In genomic region chr5:180328296-180329137, GRCh38 we compare ENCODE assay signal across 8 cellular contexts. TPM values are rescaled to one million over a fixed set of nuclear protein-coding genes. Genes with fewer than 3 reads are reported as not detected.
DNase-seq lines count a peak whose midpoint lies in the region; ATAC-seq and TF ChIP-seq lines count a peak whose summit lies in the region.

No MANE protein-coding gene starts in this region.

- no peaks in the 10 kb centered on the region for H3K9me3 ChIP-seq in HUES64 (ENCODE audit: insufficient read depth, low read depth, low read length)
- no peaks in the 10 kb centered on the region for H3K9me3 ChIP-seq in Panc1 (ENCODE audit: control insufficient read depth, insufficient read depth, low read depth, low read length)
- no peaks in the 10 kb centered on the region for H3K9me3 ChIP-seq in neuronal stem cell (replicated peaks in 1 of 2; ENCODE audit: control insufficient read depth in 2 of 2, insufficient read depth in 1 of 2, low read depth in 1 of 2, low read length in 2 of 2)
- H3K9me3 ChIP-seq in testis = no peaks in the 10 kb centered on the region

- TF ChIP-seq CTCF in C4-2B (conservative IDR thresholded peaks at IDR 0.05) (peak; percentile 89), Panc1 (IDR thresholded peaks at IDR 0.05) (peak; percentile 90), fibroblast of mammary gland (conservative IDR thresholded peaks at IDR 0.05; ENCODE audit: control insufficient read depth, insufficient read depth, low read depth, low read length) (peak; percentile 69), testis (IDR thresholded peaks at IDR 0.05) (peak; percentile 25 to 79 (median 53))

- H3K4me2 ChIP-seq in neuronal stem cell (ENCODE audit: insufficient read depth, low read length, poor library complexity, severe bottlenecking) = no peak overlapping the region

- no peak overlapping the region for H3K27ac Mint-ChIP-seq in activated T-cell treated with anti-CD3 and anti-CD28 coated beads, Interleukin-2, amount 50 U/mL, for 24 hours

- peak overlapping the region; percentile 17 for H2BK15ac ChIP-seq in neuronal stem cell (ENCODE audit: low read length)

- ATAC-seq in GM19452 (IDR thresholded peaks at IDR 0.05; ENCODE audit: unreplicated experiment) = peak; percentile 70
- peak; percentile 97 for ATAC-seq in Panc1

- no peak overlapping the region for H3K4me3 Mint-ChIP-seq in activated T-cell treated with anti-CD3 and anti-CD28 coated beads, Interleukin-2, amount 50 U/mL, for 24 hours

- POLR2A ChIA-PET in Panc1 (lab: Charles Lee) = interaction anchor here (0.5 to 0.6 kb wide), 2 partner anchors 9 to 26 kb away, joined by 4 to 7 read pairs; no protein-coding TSS in a partner anchor

- in situ Hi-C loops in Panc1 (cut with HindIII; ENCODE audit: low pct_unique_long_range_greater_than_20kb, low sequenced_read_pairs) = no loop called here

- no peak overlapping the region for H2BK120ac ChIP-seq in neuronal stem cell (ENCODE audit: low read depth, low read length)

- CTCF ChIA-PET in Panc1 (lab: Charles Lee) = interaction anchor here (0.5 to 2.1 kb wide), 10 partner anchors 9 to 212 kb away, joined by 3 to 18 read pairs (median 3); no protein-coding TSS in a partner anchor

- peaks cover 16% of the 10 kb centered on the region for H3K27me3 Mint-ChIP-seq in activated T-cell treated with anti-CD3 and anti-CD28 coated beads, Interleukin-2, amount 50 U/mL, for 24 hours

- no peak overlapping the region for H3K9ac ChIP-seq in HUES64 (ENCODE audit: low read depth, low read length)
- H3K9ac ChIP-seq in neuronal stem cell (ENCODE audit: low read depth, low read length, poor library complexity) = no peak overlapping the region

- intact Hi-C loops in Panc1 (cut with micrococcal nuclease; ENCODE audit: unreplicated experiment) = loop anchor here (5.0 to 10.0 kb wide), 2 partner anchors 36 to 124 kb away; partner anchors contain the start of genes MAPK9 and RASGEF1C
- intact Hi-C loops in testis (cut with DNase I; ENCODE audit: low total_unique reads) = no loop called here

- no peak overlapping the region for H3K23ac ChIP-seq in neuronal stem cell (ENCODE audit: low read depth, low read length, poor library complexity)

- H3K4me1 ChIP-seq in HUES64 (ENCODE audit: insufficient read depth, low read length) (peaks cover 18% of the 10 kb centered on the region), Panc1 (ENCODE audit: control insufficient read depth, insufficient read depth, low read length) (peaks cover 3% of the 10 kb centered on the region), neuronal stem cell (ENCODE audit: control insufficient read depth in 2 of 2, insufficient read depth in 1 of 2, low read depth in 1 of 2, low read length in 2 of 2) (peaks cover 0 to 6% of the 10 kb centered on the region in 2 donors), testis (no peaks in the 10 kb centered on the region)

- H3K4me1 Mint-ChIP-seq in activated T-cell treated with anti-CD3 and anti-CD28 coated beads, Interleukin-2, amount 50 U/mL, for 24 hours (ENCODE audit: low read depth) = peaks cover 6% of the 10 kb centered on the region

- no peak overlapping the region for H2AK5ac ChIP-seq in neuronal stem cell (ENCODE audit: low read depth, low read length)

- WGBS in HUES64 = 81% methylated on average over 31 of the region's 31 CpGs
- no CpG with 5 or more reads among the region's 31 CpGs for WGBS in neuronal stem cell (ENCODE audit: extremely low coverage in 2 of 2, insufficient read length in 2 of 2, insufficient replicate concordance in 1 of 2), 2 donors
- 75 to 77% methylated on average over 30 to 31 of the region's 31 CpGs for WGBS in testis, 2 donors

- H3K79me1 ChIP-seq in neuronal stem cell (ENCODE audit: low read depth, low read length) = no peaks in the 10 kb centered on the region

- peak overlapping the region; percentile 24 for H3K18ac ChIP-seq in neuronal stem cell (ENCODE audit: low read length)

- H3K4ac ChIP-seq in neuronal stem cell (ENCODE audit: low read length) = no peak overlapping the region

- H3K4me3 ChIP-seq in HUES64 (ENCODE audit: low read length) (no peak overlapping the region), Panc1 (ENCODE audit: low read depth in 2 of 2, low read length in 2 of 2) (no peak overlapping the region), fibroblast of mammary gland (ENCODE audit: control insufficient read depth, low read depth, low read length) (no peak overlapping the region), neuronal stem cell (ENCODE audit: low read length in 2 of 2) (peak overlapping the region in 1 of 2 donors; percentile 1), testis (no peak overlapping the region)

- no peak overlapping the region for H2BK12ac ChIP-seq in neuronal stem cell (ENCODE audit: low read length)

- no TSS peak for BruUV-seq in Panc1 (replicated peaks; lab: Mats Ljungman, UMichigan)

- DNase-seq in Panc1 (ENCODE audit: low read depth, low spot score) = peak; percentile 63
- DNase-seq in activated T-cell treated with anti-CD3 and anti-CD28 coated beads, Interleukin-2, amount 50 U/mL, for 24 hours = peak; percentile 89
- peak; percentile 80 for DNase-seq in fibroblast of mammary gland (ENCODE audit: low read depth)
- DNase-seq in neuronal stem cell (ENCODE audit: low spot score) = peak; percentile 70
- peak; percentile 87 for DNase-seq in testis

- no peaks in the 10 kb centered on the region for H3K9me3 Mint-ChIP-seq in activated T-cell treated with anti-CD3 and anti-CD28 coated beads, Interleukin-2, amount 50 U/mL, for 24 hours

- H2BK5ac ChIP-seq in neuronal stem cell (ENCODE audit: low read length) = no peak overlapping the region

- H4K91ac ChIP-seq in neuronal stem cell (ENCODE audit: low read depth, low read length, poor library complexity) = no peak overlapping the region

- H3K36me3 ChIP-seq in HUES64 (ENCODE audit: insufficient read depth, low read length) = peaks cover 83% of the 10 kb centered on the region
- no peaks in the 10 kb centered on the region for H3K36me3 ChIP-seq in Panc1 (ENCODE audit: control insufficient read depth, insufficient read depth, low read length)
- peaks cover 24 to 48% of the 10 kb centered on the region in 2 donors for H3K36me3 ChIP-seq in neuronal stem cell (replicated peaks in 1 of 2; ENCODE audit: control insufficient read depth in 2 of 2, insufficient read depth in 2 of 2, low read length in 2 of 2)
- H3K36me3 ChIP-seq in testis (ENCODE audit: low read depth, missing control alignments) = no peaks in the 10 kb centered on the region

- no peak for TF ChIP-seq POLR2A in testis (IDR thresholded peaks at IDR 0.05)

- H3K27ac ChIP-seq in C4-2B (no peak overlapping the region), HUES64 (ENCODE audit: low read depth, low read length) (peak overlapping the region; percentile 35; the same call in 1 of the 2 replicates), Panc1 (ENCODE audit: low read length) (no peak overlapping the region), neuronal stem cell (replicated peaks; ENCODE audit: low read length) (no peak overlapping the region), testis (no peak overlapping the region)

- no peak overlapping the region for H4K8ac ChIP-seq in neuronal stem cell (ENCODE audit: low read depth, low read length)

- H3K27me3 ChIP-seq in HUES64 (ENCODE audit: insufficient read depth, low read length) = no peaks in the 10 kb centered on the region
- no peaks in the 10 kb centered on the region for H3K27me3 ChIP-seq in Panc1 (ENCODE audit: control insufficient read depth, insufficient read depth, low read length)
- no peaks in the 10 kb centered on the region for H3K27me3 ChIP-seq in neuronal stem cell (ENCODE audit: control insufficient read depth in 3 of 3, insufficient read depth in 3 of 3, low read depth in 1 of 3, low read length in 3 of 3)
- no peaks in the 10 kb centered on the region for H3K27me3 ChIP-seq in testis

- no peaks in the 10 kb centered on the region for H3K36me3 Mint-ChIP-seq in activated T-cell treated with anti-CD3 and anti-CD28 coated beads, Interleukin-2, amount 50 U/mL, for 24 hours (ENCODE audit: low read depth)

- H3K14ac ChIP-seq in neuronal stem cell (ENCODE audit: low read length) = no peak overlapping the region

- H2AFZ ChIP-seq in neuronal stem cell (ENCODE audit: low read length) = no peak overlapping the region

RNA-seq across cellular contexts. Expression of gene GFPT2, which starts 24.6 kb away (rescaled TPM):
- 67.4 TPM for polyA plus RNA-seq in HUES64 (2013, experiment 1 of 2)
- polyA plus RNA-seq in HUES64 (2013, experiment 2 of 2) = 66.3 TPM
- total RNA-seq in Panc1 (2021; ENCODE audit: unreplicated experiment) (2.1 TPM), testis (10 to 100 TPM; 17.9 to 21.7 TPM)
- 1.3 TPM for polyA plus RNA-seq in Panc1 (2012; ENCODE audit: insufficient read length)
- polyA plus RNA-seq in neuronal stem cell (2013, experiment 1 of 2) = 17.6 TPM
- 16.4 TPM for polyA plus RNA-seq in neuronal stem cell (2013, experiment 2 of 2)
- 17.6 TPM for polyA plus RNA-seq in testis (ENCODE audit: insufficient read depth, low read depth, low replicate concordance)

RNA-seq across cellular contexts. Expression of gene MAPK9, which starts 36.6 kb away (rescaled TPM):
- 23.5 TPM for polyA plus RNA-seq in HUES64 (2013, experiment 1 of 2)
- polyA plus RNA-seq in HUES64 (2013, experiment 2 of 2) = 23.6 TPM
- total RNA-seq in Panc1 (2021; ENCODE audit: unreplicated experiment) (44.1 TPM), testis (10 to 100 TPM; 54.3 to 57.0 TPM)
- polyA plus RNA-seq in Panc1 (2012; ENCODE audit: insufficient read length) = 23.5 TPM
- 19.1 TPM for polyA plus RNA-seq in neuronal stem cell (2013, experiment 1 of 2)
- 20.1 TPM for polyA plus RNA-seq in neuronal stem cell (2013, experiment 2 of 2)
- 34.9 TPM for polyA plus RNA-seq in testis (ENCODE audit: insufficient read depth, low read depth, low replicate concordance)
